In the genomic region with DNA sequence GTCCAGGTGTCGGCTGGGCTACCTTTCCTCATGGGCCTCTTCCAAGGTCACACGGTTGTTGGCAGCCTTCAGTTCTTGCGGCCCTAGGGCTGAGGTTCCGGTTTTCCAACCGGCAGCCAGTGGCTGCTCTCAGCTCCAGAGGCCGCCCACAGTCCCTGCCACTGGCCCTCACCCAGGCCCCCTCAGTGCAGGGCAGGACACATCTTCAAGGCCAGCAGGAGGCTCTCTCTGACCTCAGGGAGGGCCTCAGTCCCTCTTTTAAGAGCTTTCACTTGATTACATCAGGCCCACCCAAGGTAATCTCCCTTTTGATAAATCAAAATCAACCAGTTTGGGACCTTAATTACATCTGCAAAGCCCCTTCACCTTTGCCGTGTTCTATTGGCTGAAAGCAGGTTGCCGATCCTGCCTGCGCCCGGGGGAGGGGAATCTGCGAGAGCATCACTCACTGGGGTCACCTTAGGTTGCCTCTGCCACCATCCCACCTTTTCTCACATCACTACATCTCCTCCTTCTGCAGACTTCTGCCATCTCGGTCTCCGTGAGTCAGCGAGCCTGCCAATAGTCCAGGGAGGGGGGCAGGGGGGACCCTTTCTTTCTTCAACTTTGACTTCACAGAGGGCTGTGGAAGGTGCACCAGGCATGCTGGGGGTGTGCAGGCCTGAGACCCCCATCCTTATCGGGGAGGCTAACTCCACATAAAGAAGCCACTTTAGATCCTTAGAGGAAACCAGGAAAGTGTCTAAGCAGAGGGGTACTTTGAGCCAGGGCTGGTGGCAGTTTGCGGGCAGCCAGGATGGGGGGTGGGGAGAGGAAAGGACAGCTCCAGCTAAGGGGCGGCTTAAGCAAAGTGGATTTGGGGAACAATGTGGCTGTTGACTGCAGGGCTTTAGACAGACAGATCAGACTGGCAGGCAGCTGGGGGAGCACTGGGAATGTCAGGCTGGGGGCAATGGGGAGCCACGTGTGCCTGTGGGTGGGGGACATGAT, we compare ENCODE assay signal across 1 cellular context.
TF ChIP-seq lines count a peak whose summit lies in the region.

No MANE protein-coding gene starts in this region.

TF ChIP-seq in HEK293, 187 proteins besides CTCF, POLR2A, EP300 and RAD21:
- TF ChIP-seq MZF1 (tag by site-specific recombination; IDR thresholded peaks at IDR 0.05; ENCODE audit: borderline replicate concordance) (no peak), ZNF10 (tag by site-specific recombination; IDR thresholded peaks at IDR 0.05) (0 out of 2 replicates have a peak, but pooled peaks have one; percentile 30)
